Comparison of ENCODE assay signal across 14 cellular contexts in the genomic region with DNA sequence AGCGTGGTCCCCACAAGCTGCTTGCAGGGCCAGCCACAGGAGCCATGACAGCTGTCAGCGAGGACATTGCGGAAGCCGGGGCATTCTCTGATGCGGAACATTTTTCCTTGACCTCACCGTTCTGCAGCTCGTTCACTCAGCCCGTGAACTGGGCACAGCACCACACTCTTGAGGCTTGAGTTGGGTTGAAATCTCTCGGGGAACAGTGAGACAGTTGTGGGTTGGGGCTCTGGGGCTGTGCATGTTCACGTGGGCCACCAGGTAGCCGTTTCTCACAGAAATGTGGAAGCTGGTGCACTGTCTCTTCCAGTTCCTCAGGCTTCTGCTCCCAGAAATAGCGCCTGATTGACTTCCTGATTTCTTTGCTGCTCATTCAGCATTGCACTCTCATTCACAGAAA.
A peak's percentile ranks its signal among the peaks of the same experiment; 100 is the strongest.
DNase-seq lines count a peak whose midpoint lies in the region; ATAC-seq and TF ChIP-seq lines count a peak whose summit lies in the region.
"Had no signal": no experiment of that assay in that cellular context is flagged by ENCODE, and none has a peak within 500 bp of the region (broad histone marks: within the 10 kb centered on the region; RNA-seq: fewer than 3 reads in every experiment).

No MANE protein-coding gene starts in this region.

- H3K36me3 ChIP-seq in Peyer's patch (peaks cover 0 to 43% (median 0%) of the 10 kb centered on the region in 3 donors), mesendoderm (ENCODE audit: control insufficient read depth, insufficient read depth, low read length) (no peaks in the 10 kb centered on the region)

- no peaks in the 10 kb centered on the region for H3K27me3 Mint-ChIP-seq in stimulated activated naive B cell treated with anti-CD40 and anti-IgM and Interleukin-4, amounts not matched to agents 10 μg/mL and 1 μg/mL and 100 μg/mL, for 72 hours

- H3K4me3 ChIP-seq in Peyer's patch (no peak overlapping the region), mesendoderm (ENCODE audit: low read length) (no peak overlapping the region)

- no peak overlapping the region for H2BK120ac ChIP-seq in mesendoderm (ENCODE audit: low read depth, low read length)

- no peaks in the 10 kb centered on the region for H3K9me3 ChIP-seq in Peyer's patch

- peak; percentile 59 for DNase-seq in GM13976 (ENCODE audit: low spot score)
- peak in 1 of 3 donors; percentile 39 for DNase-seq in Peyer's patch
- DNase-seq in globus pallidus (ENCODE audit: low spot score): peak; percentile 68
- DNase-seq in stimulated activated naive B cell treated with anti-CD40 and anti-IgM and Interleukin-4, amounts not matched to agents 10 μg/mL and 1 μg/mL and 100 μg/mL, for 72 hours: peak; percentile 15
- no peak for DNase-seq in dermis blood vessel endothelial cell
- no peak for DNase-seq in mesendoderm
- no peak for DNase-seq in COLO829 (ENCODE audit: low spot score)
- DNase-seq: activated T-cell treated with anti-CD3 and anti-CD28 coated beads, Interleukin-2, amount 50 U/mL, for 48 hours; AML-193; central memory CD4-positive, alpha-beta T cell; NCI-H1105 had no signal

- no peaks in the 10 kb centered on the region for H3K79me2 ChIP-seq in mesendoderm (ENCODE audit: control insufficient read depth, insufficient read depth, low read length)
- H3K79me2 ChIP-seq: parathyroid adenoma had no signal

- no peak overlapping the region for H2AK5ac ChIP-seq in mesendoderm (ENCODE audit: low read length)

- H3K18ac ChIP-seq in mesendoderm (ENCODE audit: low read length): no peak overlapping the region

- H4K8ac ChIP-seq in mesendoderm (ENCODE audit: low read depth, low read length): no peak overlapping the region

- TF ChIP-seq CTCF in GM13976 (IDR thresholded peaks at IDR 0.05; ENCODE audit: borderline replicate concordance, control extremely low read depth, extremely low read depth, insufficient read depth, missing control alignments) (no peak), Peyer's patch (IDR thresholded peaks at IDR 0.05) (no peak)

- peak overlapping the region in 3 of 4 donors; percentile 49 to 55 (median 52) for H3K27ac ChIP-seq in Peyer's patch
- no peak overlapping the region for H3K27ac ChIP-seq in mesendoderm (ENCODE audit: low read depth, low read length)
- H3K27ac ChIP-seq: parathyroid adenoma had no signal

- WGBS in mesendoderm (ENCODE audit: extremely low coverage, insufficient coverage, low lambda C conversion rate): no CpG with 5 or more reads among the region's 12 CpGs

- H3K4me3 Mint-ChIP-seq in stimulated activated naive B cell treated with anti-CD40 and anti-IgM and Interleukin-4, amounts not matched to agents 10 μg/mL and 1 μg/mL and 100 μg/mL, for 72 hours: peak overlapping the region; percentile 78 to 79
- H3K4me3 Mint-ChIP-seq: T-helper 2 cell treated with Interferon-gamma antibody and Interleukin-4, amounts not matched to agents 5 μg/mL and 100 μg/mL, for 36 hours had no signal

- H2BK5ac ChIP-seq in mesendoderm (ENCODE audit: low read length): no peak overlapping the region

- peaks cover 4% of the 10 kb centered on the region in 2 donors for H3K36me3 Mint-ChIP-seq in stimulated activated naive B cell treated with anti-CD40 and anti-IgM and Interleukin-4, amounts not matched to agents 10 μg/mL and 1 μg/mL and 100 μg/mL, for 72 hours

- no peak overlapping the region for H3K56ac ChIP-seq in mesendoderm (ENCODE audit: low read length)

- H3K27me3 ChIP-seq in Peyer's patch (no peaks in the 10 kb centered on the region), mesendoderm (ENCODE audit: insufficient read depth, low read length, poor library complexity) (no peaks in the 10 kb centered on the region)

- H3K4me1 Mint-ChIP-seq in stimulated activated naive B cell treated with anti-CD40 and anti-IgM and Interleukin-4, amounts not matched to agents 10 μg/mL and 1 μg/mL and 100 μg/mL, for 72 hours: peaks cover 22% of the 10 kb centered on the region in 2 donors

- no peak overlapping the region for H3K23ac ChIP-seq in mesendoderm (ENCODE audit: low read length)

- no peak for TF ChIP-seq POLR2A in Peyer's patch (IDR thresholded peaks at IDR 0.05)

- H3K4ac ChIP-seq in mesendoderm (ENCODE audit: low read depth, low read length): no peak overlapping the region

- no peaks in the 10 kb centered on the region for H3K79me1 ChIP-seq in mesendoderm (ENCODE audit: low read length)

- H3K27ac Mint-ChIP-seq in stimulated activated naive B cell treated with anti-CD40 and anti-IgM and Interleukin-4, amounts not matched to agents 10 μg/mL and 1 μg/mL and 100 μg/mL, for 72 hours: peak overlapping the region; percentile 81
- H3K27ac Mint-ChIP-seq: T-helper 2 cell treated with Interferon-gamma antibody and Interleukin-4, amounts not matched to agents 5 μg/mL and 100 μg/mL, for 36 hours had no signal

- no peak overlapping the region for H2BK15ac ChIP-seq in mesendoderm (replicated peaks; ENCODE audit: low read depth)

- ATAC-seq in stimulated activated naive B cell treated with anti-CD40 and anti-IgM and Interleukin-4, amounts not matched to agents 10 μg/mL and 1 μg/mL and 100 μg/mL, for 72 hours (replicated peaks): peak; percentile 79 to 85
- no peak for ATAC-seq in HG03135 (IDR thresholded peaks at IDR 0.05; ENCODE audit: unreplicated experiment)

- H3K4me2 ChIP-seq in mesendoderm (ENCODE audit: low read length): no peak overlapping the region

- no peaks in the 10 kb centered on the region for H3K9me3 Mint-ChIP-seq in stimulated activated naive B cell treated with anti-CD40 and anti-IgM and Interleukin-4, amounts not matched to agents 10 μg/mL and 1 μg/mL and 100 μg/mL, for 72 hours
- H3K9me3 Mint-ChIP-seq: T-helper 2 cell treated with Interferon-gamma antibody and Interleukin-4, amounts not matched to agents 5 μg/mL and 100 μg/mL, for 36 hours had no signal

- no peak overlapping the region for H3K9ac ChIP-seq in mesendoderm (ENCODE audit: low read length)
- H3K9ac ChIP-seq: parathyroid adenoma had no signal

- in situ Hi-C loops in GM13976 (cut with MboI; ENCODE audit: low sequenced_read_pairs, unreplicated experiment): no loop called here

- H4K5ac ChIP-seq in mesendoderm (ENCODE audit: low read length): no peak overlapping the region

- H3K4me1 ChIP-seq in Peyer's patch (peaks cover 0 to 18% (median 8%) of the 10 kb centered on the region in 4 donors), mesendoderm (ENCODE audit: control insufficient read depth, low read depth, low read length) (no peaks in the 10 kb centered on the region)
- H3K4me1 ChIP-seq: parathyroid adenoma had no signal

Comparison
In these comparisons a context has a peak if more than half of its experiments do, and no peak if none do; other contexts are left out.
1. DNase-seq: peak in GM13976 (single experiment), globus pallidus (single experiment) and stimulated activated naive B cell treated with anti-CD40 and anti-IgM and Interleukin-4, amounts not matched to agents 10 μg/mL and 1 μg/mL and 100 μg/mL, for 72 hours (single experiment); none in dermis blood vessel endothelial cell (single experiment), mesendoderm (single experiment) and COLO829 (single experiment).